In genomic region chr18:63971320-63972071, GRCh38 we compare ENCODE assay signal across 1 cellular context.
TF ChIP-seq lines count a peak whose summit lies in the region.

No MANE protein-coding gene starts in this region.

TF ChIP-seq in GM23338, 12 proteins besides CTCF, POLR2A, EP300 and RAD21 (continued from another document):
- no peak for TF ChIP-seq REST (IDR thresholded peaks at IDR 0.05; ENCODE audit: unreplicated experiment)
- no peak for TF ChIP-seq ZNF331 (CRISPR knock-in tag; IDR thresholded peaks at IDR 0.05; ENCODE audit: low read depth)
- TF ChIP-seq POLR2AphosphoS5 (IDR thresholded peaks at IDR 0.05; ENCODE audit: low read depth), result no peak
- TF ChIP-seq ETS1 (IDR thresholded peaks at IDR 0.05), result no peak
- no peak for TF ChIP-seq JUNB (IDR thresholded peaks at IDR 0.05; ENCODE audit: unreplicated experiment)
